Comparison of ENCODE assay signal across 18 cellular contexts in the genomic region with DNA sequence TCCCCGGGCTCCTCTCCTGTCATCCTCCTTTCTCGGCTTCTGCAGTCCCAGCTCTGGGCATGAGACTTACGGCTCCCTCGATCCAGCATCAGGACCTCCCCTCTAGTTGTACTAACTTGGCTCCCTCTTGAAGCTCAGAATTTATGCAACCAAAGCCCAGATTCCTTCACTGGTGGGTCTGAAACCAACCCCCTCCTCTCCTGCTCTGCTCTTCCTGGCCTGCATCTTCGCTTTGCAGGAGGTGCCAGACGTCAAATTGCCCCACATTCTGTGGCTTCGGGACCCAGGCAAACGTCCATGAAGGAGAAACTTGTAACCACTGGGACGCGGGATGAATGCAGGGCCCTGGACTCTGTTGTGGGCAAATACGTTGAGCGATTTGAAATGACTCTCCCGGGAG. TPM values are rescaled to one million over a fixed set of nuclear protein-coding genes. Genes with fewer than 3 reads are reported as not detected.
A peak's percentile ranks its signal among the peaks of the same experiment; 100 is the strongest.
DNase-seq lines count a peak whose midpoint lies in the region; ATAC-seq and TF ChIP-seq lines count a peak whose summit lies in the region.
"Had no signal": no experiment of that assay in that cellular context is flagged by ENCODE, and none has a peak within 500 bp of the region (broad histone marks: within the 10 kb centered on the region; RNA-seq: fewer than 3 reads in every experiment).

No MANE protein-coding gene starts in this region.

- H3F3A ChIP-seq in GM23338 (replicated peaks; ENCODE audit: low read depth), result no peaks in the 10 kb centered on the region

- H3K27me3 ChIP-seq in BLaER1 treated with 17β-estradiol and CSF1 and Interleukin-3, amounts not matched to agents 10 nM and 100 nM, result no peaks in the 10 kb centered on the region
- no peaks in the 10 kb centered on the region for H3K27me3 ChIP-seq in GM23338 (ENCODE audit: insufficient read depth)

- no peaks in the 10 kb centered on the region for H3K79me2 ChIP-seq in GM23338 (replicated peaks; ENCODE audit: insufficient read depth)

- peaks cover 0 to 17% (median 0%) of the 10 kb centered on the region in 11 experiments; a peak in 6 of 22 replicates for H3K9me3 ChIP-seq in BLaER1 treated with 17β-estradiol and CSF1 and Interleukin-3, amounts not matched to agents 10 nM and 100 nM (replicated peaks in 1 of 11)

- no peak overlapping the region for H3K27ac ChIP-seq in BLaER1 treated with 17β-estradiol and CSF1 and Interleukin-3, amounts not matched to agents 10 nM and 100 nM
- H3K27ac ChIP-seq in GM23338 (ENCODE audit: low read depth), result no peak overlapping the region
- H3K27ac ChIP-seq in coronary artery, result no peak overlapping the region
- H3K27ac ChIP-seq: A549 had no signal

- H3K4me2 ChIP-seq in BLaER1 treated with 17β-estradiol and CSF1 and Interleukin-3, amounts not matched to agents 10 nM and 100 nM, result peak overlapping the region in 9 of 11 experiments; percentile 8 to 66 (median 62); a peak in 17 of 22 replicates
- no peak overlapping the region for H3K4me2 ChIP-seq in GM23338
- H3K4me2 ChIP-seq: A549 had no signal

- peak overlapping the region; percentile 74 for H2AFZ ChIP-seq in GM23338

- no peaks in the 10 kb centered on the region for H3K36me3 Mint-ChIP-seq in GM23338 (ENCODE audit: low read depth)
- no peaks in the 10 kb centered on the region for H3K36me3 Mint-ChIP-seq in nephron progenitor cell (ENCODE audit: low read depth)
- H3K36me3 Mint-ChIP-seq: CD4-positive, alpha-beta memory T cell had no signal

- H3K4me1 Mint-ChIP-seq in GM23338, result no peaks in the 10 kb centered on the region
- peaks cover 15% of the 10 kb centered on the region for H3K4me1 Mint-ChIP-seq in nephron progenitor cell
- H3K4me1 Mint-ChIP-seq: B cell; CD4-positive, alpha-beta memory T cell; H9 had no signal

- no peak overlapping the region for H3K4me3 ChIP-seq in BLaER1 treated with 17β-estradiol and CSF1 and Interleukin-3, amounts not matched to agents 10 nM and 100 nM
- H3K4me3 ChIP-seq in GM23338, result no peak overlapping the region
- H3K4me3 ChIP-seq in coronary artery, result no peak overlapping the region
- H3K4me3 ChIP-seq: A549 had no signal

- peaks cover 9% of the 10 kb centered on the region for H3K27me3 Mint-ChIP-seq in GM23338 (ENCODE audit: insufficient read depth, low read depth, poor library complexity)
- peaks cover 19% of the 10 kb centered on the region for H3K27me3 Mint-ChIP-seq in nephron progenitor cell (ENCODE audit: low read depth, poor library complexity)

- no peak for TF ChIP-seq CTCF in GM23338 (conservative IDR thresholded peaks at IDR 0.05; ENCODE audit: low read depth in 2 of 2)
- TF ChIP-seq CTCF in nephron progenitor cell (IDR thresholded peaks at IDR 0.05), result no peak
- no peak for TF ChIP-seq CTCF in coronary artery (IDR thresholded peaks at IDR 0.05)

- no peak overlapping the region for H3K9ac ChIP-seq in BLaER1 treated with 17β-estradiol and CSF1 and Interleukin-3, amounts not matched to agents 10 nM and 100 nM

- H3K9me3 Mint-ChIP-seq in GM23338, result no peaks in the 10 kb centered on the region; the same call in 2 of the 3 replicates
- H3K9me3 Mint-ChIP-seq in nephron progenitor cell, result no peaks in the 10 kb centered on the region

- H4K20me1 ChIP-seq in BLaER1 treated with 17β-estradiol and CSF1 and Interleukin-3, amounts not matched to agents 10 nM and 100 nM, result no peaks in the 10 kb centered on the region
- no peaks in the 10 kb centered on the region for H4K20me1 ChIP-seq in GM23338 (replicated peaks; ENCODE audit: insufficient read depth)

- H3K9me2 ChIP-seq in GM23338 (ENCODE audit: insufficient read depth), result peaks cover 12% of the 10 kb centered on the region; the same call in 1 of the 2 replicates

- ATAC-seq in GM23338, result no peak
- ATAC-seq: HCT116 had no signal

- no peaks in the 10 kb centered on the region for H3K36me3 ChIP-seq in BLaER1 treated with 17β-estradiol and CSF1 and Interleukin-3, amounts not matched to agents 10 nM and 100 nM
- no peaks in the 10 kb centered on the region for H3K36me3 ChIP-seq in GM23338 (ENCODE audit: insufficient read depth)

- H3K27ac Mint-ChIP-seq in GM23338 (no peak overlapping the region), nephron progenitor cell (peak overlapping the region; percentile 10)
- H3K27ac Mint-ChIP-seq: B cell; CD4-positive, alpha-beta memory T cell had no signal

- H3K4me3 Mint-ChIP-seq in GM23338 (no peak overlapping the region), nephron progenitor cell (no peak overlapping the region)
- H3K4me3 Mint-ChIP-seq: B cell; CD4-positive, alpha-beta memory T cell; H9 had no signal

- peaks cover 0 to 32% (median 23%) of the 10 kb centered on the region in 10 experiments; a peak in 15 of 20 replicates for H3K4me1 ChIP-seq in BLaER1 treated with 17β-estradiol and CSF1 and Interleukin-3, amounts not matched to agents 10 nM and 100 nM
- H3K4me1 ChIP-seq in GM23338 (ENCODE audit: insufficient read depth), result no peaks in the 10 kb centered on the region
- H3K4me1 ChIP-seq: A549 had no signal

- no peak for DNase-seq in GM23338 (ENCODE audit: low spot score)
- no peak for DNase-seq in nephron progenitor cell
- DNase-seq in activated CD8-positive, alpha-beta memory T cell treated with anti-CD3 and anti-CD28 coated beads for 24 hours, result no peak
- DNase-seq in coronary artery (ENCODE audit: low spot score), result no peak
- no peak for DNase-seq in HT-29 (ENCODE audit: low spot score)
- DNase-seq: 8988T; C1 segment of cervical spinal cord; Calu3; CD4-positive, alpha-beta memory T cell; COR-L47; DMS53; DMS79 treated with DMSO at 0.1 percent for 48 hours; GF-D8; H9 had no signal

TF ChIP-seq in GM23338, 12 proteins besides CTCF, POLR2A, EP300 and RAD21 (continues in another document):
- TF ChIP-seq NANOG (IDR thresholded peaks at IDR 0.05; ENCODE audit: borderline replicate concordance), result no peak
- TF ChIP-seq ZNF114 (CRISPR knock-in tag; IDR thresholded peaks at IDR 0.05), result no peak
- TF ChIP-seq ZNF462 (CRISPR knock-in tag; IDR thresholded peaks at IDR 0.05), result no peak
- no peak for TF ChIP-seq JUNB (IDR thresholded peaks at IDR 0.05; ENCODE audit: unreplicated experiment)
- TF ChIP-seq EZH2phosphoT487 (IDR thresholded peaks at IDR 0.05; ENCODE audit: unreplicated experiment), result no peak
- TF ChIP-seq STAT1 (IDR thresholded peaks at IDR 0.05; ENCODE audit: unreplicated experiment), result no peak

RNA-seq across cellular contexts. Expression of gene ELAC2, which starts 29.2 kb away (rescaled TPM):
- total RNA-seq in GM23338 (2014; rRNA removed; shearing (Covaris generic)), result 158 and 203 TPM in 2 replicates
- 49.1 and 49.9 TPM in 2 replicates for polyA plus RNA-seq in GM23338 (2016; fragmentation: Nextera tagmentation; extraction: Ambion mirVana)
- total RNA-seq in HT-29 (2014; rRNA removed; shearing (Covaris generic)), result 138 and 147 TPM in 2 replicates
